In genomic region chr7:140023728-140024127, GRCh38 we compare ENCODE assay signal across 20 cellular contexts. TPM values are rescaled to one million over a fixed set of nuclear protein-coding genes. Genes with fewer than 3 reads are reported as not detected.
A peak's percentile ranks its signal among the peaks of the same experiment; 100 is the strongest.
DNase-seq lines count a peak whose midpoint lies in the region; ATAC-seq, FAIRE-seq and TF ChIP-seq lines count a peak whose summit lies in the region.
"Had no signal": no experiment of that assay in that cellular context is flagged by ENCODE, and none has a peak within 500 bp of the region (broad histone marks: within the 10 kb centered on the region; RNA-seq: fewer than 3 reads in every experiment).

No MANE protein-coding gene starts in this region.

- no peak overlapping the region for H3K14ac ChIP-seq in H1 (ENCODE audit: insufficient read length)

- H3K36me3 Mint-ChIP-seq in MCF 10A (ENCODE audit: insufficient read depth, unreplicated experiment) (peaks cover 36% of the 10 kb centered on the region), IgD-negative memory B cell (peaks cover 5% of the 10 kb centered on the region)
- peaks cover 50 to 59% of the 10 kb centered on the region in 2 donors for H3K36me3 Mint-ChIP-seq in stimulated activated naive B cell treated with anti-CD40 and anti-IgM and Interleukin-4, amounts not matched to agents 10 μg/mL and 1 μg/mL and 100 μg/mL, for 72 hours

- H4K20me1 ChIP-seq in mammary epithelial cell (ENCODE audit: insufficient read depth, low read length) = no peaks in the 10 kb centered on the region
- no peaks in the 10 kb centered on the region for H4K20me1 ChIP-seq in H1 (replicated peaks in 1 of 2; ENCODE audit: control insufficient read depth in 1 of 2, insufficient read depth in 2 of 2, low read length in 2 of 2)
- H4K20me1 ChIP-seq in PC-9 (ENCODE audit: insufficient read depth) = no peaks in the 10 kb centered on the region

- no peak overlapping the region for H2BK20ac ChIP-seq in H1 (ENCODE audit: low read length)

- H4K8ac ChIP-seq in H1 (ENCODE audit: extremely low read depth, insufficient read depth, low read length) = no peak overlapping the region; the same call in 1 of the 2 replicates

- H3K4me1 ChIP-seq in mammary epithelial cell (ENCODE audit: insufficient read depth, low read length) (no peaks in the 10 kb centered on the region), H1 (replicated peaks in 1 of 4; ENCODE audit: control insufficient read depth in 3 of 4, insufficient read depth in 4 of 4, low read length in 3 of 4) (no peaks in the 10 kb centered on the region), PC-9 (replicated peaks; ENCODE audit: insufficient read depth) (no peaks in the 10 kb centered on the region)

- no peak overlapping the region for H4K91ac ChIP-seq in H1 (replicated peaks; ENCODE audit: insufficient read length, low read length)

- H3K27ac Mint-ChIP-seq in MCF 10A (ENCODE audit: low read depth, unreplicated experiment) (no peak overlapping the region), IgD-negative memory B cell (peak overlapping the region in 2 of 3 donors; percentile 42 to 47)
- H3K27ac Mint-ChIP-seq in stimulated activated naive B cell treated with anti-CD40 and anti-IgM and Interleukin-4, amounts not matched to agents 10 μg/mL and 1 μg/mL and 100 μg/mL, for 72 hours = peak overlapping the region; percentile 65

- H3K27me3 ChIP-seq in mammary epithelial cell (ENCODE audit: insufficient read depth, low read length) = no peaks in the 10 kb centered on the region
- H3K27me3 ChIP-seq in H1 (replicated peaks in 1 of 4; ENCODE audit: control insufficient read depth in 3 of 4, extremely low read depth in 1 of 4, insufficient read depth in 3 of 4, low read length in 3 of 4) = no peaks in the 10 kb centered on the region
- H3K27me3 ChIP-seq in PC-9 (ENCODE audit: insufficient read depth, low read depth) = no peaks in the 10 kb centered on the region

- H3K9me3 Mint-ChIP-seq in MCF 10A (ENCODE audit: unreplicated experiment) (no peaks in the 10 kb centered on the region), IgD-negative memory B cell (no peaks in the 10 kb centered on the region)
- no peaks in the 10 kb centered on the region for H3K9me3 Mint-ChIP-seq in stimulated activated naive B cell treated with anti-CD40 and anti-IgM and Interleukin-4, amounts not matched to agents 10 μg/mL and 1 μg/mL and 100 μg/mL, for 72 hours
- H3K9me3 Mint-ChIP-seq: CD4-positive, alpha-beta memory T cell had no signal

- TF ChIP-seq EP300 in H1 (IDR thresholded peaks at IDR 0.05; ENCODE audit: borderline replicate concordance in 1 of 2, low read depth in 2 of 2, low read length in 2 of 2) = no peak

- H2BK120ac ChIP-seq in H1 (replicated peaks; ENCODE audit: low read depth, low read length) = no peak overlapping the region

- H2BK5ac ChIP-seq in H1 (ENCODE audit: low read depth, low read length) = peak overlapping the region; percentile 13; the same call in 1 of the 2 replicates

- H3K4me3 ChIP-seq in mammary epithelial cell (replicated peaks in 1 of 3; ENCODE audit: insufficient read depth in 1 of 3, low read depth in 2 of 3, low read length in 3 of 3) (no peak overlapping the region), H1 (ENCODE audit: extremely low read depth in 1 of 4, insufficient read depth in 2 of 4, low read depth in 3 of 4, low read length in 4 of 4) (no peak overlapping the region), PC-9 (no peak overlapping the region)

- whole genome bisulfite sequencing in mammary epithelial cell (ENCODE audit: low coverage, missing lambda C conversion rate) = 82% methylated on average over 5 of the region's 6 CpGs
- WGBS in H1 (ENCODE audit: extremely low coverage in 1 of 2, insufficient coverage in 1 of 2, insufficient read length in 1 of 2, insufficient replicate concordance in 2 of 2, low coverage in 1 of 2, low lambda C conversion rate in 2 of 2, missing lambda C conversion rate in 1 of 2), 2 experiments = 87% methylated on average over 6 of the region's 6 CpGs; no CpG with 5 or more reads in 1 of the 2 experiments

- H3K27me3 Mint-ChIP-seq in MCF 10A (ENCODE audit: insufficient read depth, unreplicated experiment) = no peaks in the 10 kb centered on the region
- H3K27me3 Mint-ChIP-seq in IgD-negative memory B cell = no peaks in the 10 kb centered on the region
- H3K27me3 Mint-ChIP-seq in stimulated activated naive B cell treated with anti-CD40 and anti-IgM and Interleukin-4, amounts not matched to agents 10 μg/mL and 1 μg/mL and 100 μg/mL, for 72 hours = no peaks in the 10 kb centered on the region
- H3K27me3 Mint-ChIP-seq: CD4-positive, alpha-beta memory T cell had no signal

- H3K9me3 ChIP-seq in mammary epithelial cell (replicated peaks; ENCODE audit: insufficient read depth, low read length) (no peaks in the 10 kb centered on the region), H1 (ENCODE audit: insufficient read depth in 2 of 2, low read depth in 1 of 2, low read length in 1 of 2) (no peaks in the 10 kb centered on the region), PC-9 (ENCODE audit: insufficient read depth, low read depth) (no peaks in the 10 kb centered on the region)

- no peak overlapping the region for H4K5ac ChIP-seq in H1 (ENCODE audit: insufficient read length, low read depth, low read length)

- no peak for FAIRE-seq in H1 (lab: Jason Lieb, UNC)
- FAIRE-seq: G401.6, GM12892 had no signal

- dilution Hi-C loops in mammary epithelial cell (cut with HindIII; ENCODE audit: low sequenced_read_pairs) = no loop called here

- DNase-seq in MCF 10A (ENCODE audit: unreplicated experiment) (no peak), mammary epithelial cell (no peak), H1 (ENCODE audit: low read depth in 1 of 2, low spot score in 2 of 2) (no peak), PC-9 (no peak), pons (ENCODE audit: low spot score) (no peak)
- no peak for DNase-seq in stimulated activated naive B cell treated with anti-CD40 and anti-IgM and Interleukin-4, amounts not matched to agents 10 μg/mL and 1 μg/mL and 100 μg/mL, for 72 hours
- DNase-seq: CD4-positive, alpha-beta memory T cell; DMS153; GOT3; KG1; NCI-H1105; NCI-H146; NCI-H2227 treated with DMSO at 0.1 percent for 48 hours; NCI-H510A treated with DMSO at 0.1 percent for 48 hours; NCI-H748 treated with DMSO at 0.1 percent for 48 hours; Right ventricle myocardium superior had no signal

- no peak for TF ChIP-seq RAD21 in H1 (IDR thresholded peaks at IDR 0.05 in 1 of 2, conservative IDR thresholded peaks at IDR 0.05 in 1 of 2; ENCODE audit: low read depth in 2 of 2, low read length in 2 of 2)

- H2BK15ac ChIP-seq in H1 (ENCODE audit: low read length) = no peak overlapping the region

- H3K36me3 ChIP-seq in mammary epithelial cell (ENCODE audit: insufficient read depth, low read length) = no peaks in the 10 kb centered on the region
- no peaks in the 10 kb centered on the region for H3K36me3 ChIP-seq in H1 (ENCODE audit: control insufficient read depth in 2 of 4, insufficient read depth in 4 of 4, low read length in 3 of 4)
- no peaks in the 10 kb centered on the region for H3K36me3 ChIP-seq in PC-9 (ENCODE audit: low read depth)

- H3K56ac ChIP-seq in H1 (replicated peaks; ENCODE audit: insufficient read length, low read depth, low read length) = no peak overlapping the region

- H3K79me2 ChIP-seq in mammary epithelial cell (ENCODE audit: insufficient read depth, low read length) (no peaks in the 10 kb centered on the region), H1 (ENCODE audit: control insufficient read depth in 1 of 2, insufficient read depth in 2 of 2, low read length in 2 of 2) (no peaks in the 10 kb centered on the region), PC-9 (ENCODE audit: low read depth) (no peaks in the 10 kb centered on the region)

- no peaks in the 10 kb centered on the region for H3K4me1 Mint-ChIP-seq in MCF 10A (ENCODE audit: insufficient read depth, unreplicated experiment)
- H3K4me1 Mint-ChIP-seq in IgD-negative memory B cell = no peaks in the 10 kb centered on the region
- peaks cover 0 to 8% of the 10 kb centered on the region in 2 donors for H3K4me1 Mint-ChIP-seq in stimulated activated naive B cell treated with anti-CD40 and anti-IgM and Interleukin-4, amounts not matched to agents 10 μg/mL and 1 μg/mL and 100 μg/mL, for 72 hours

- H3K27ac ChIP-seq in mammary epithelial cell (ENCODE audit: insufficient read depth, low read depth, low read length) = no peak overlapping the region
- H3K27ac ChIP-seq in H1 (ENCODE audit: low read depth, low read length) = no peak overlapping the region
- no peak overlapping the region for H3K27ac ChIP-seq in PC-9

- H3K79me1 ChIP-seq in H1 (ENCODE audit: low read depth, low read length) = 0 out of 2 replicates have a peak, but pooled peaks cover 2% of the 10 kb centered on the region

- H3K9ac ChIP-seq in mammary epithelial cell (ENCODE audit: insufficient read depth, low read length) (no peak overlapping the region), H1 (replicated peaks in 1 of 4; ENCODE audit: extremely low read depth in 1 of 4, low read depth in 3 of 4, low read length in 3 of 4) (no peak overlapping the region)

- no peak overlapping the region for H2AK5ac ChIP-seq in H1 (ENCODE audit: low read depth, low read length)

- no peak overlapping the region for H3K4ac ChIP-seq in H1 (replicated peaks; ENCODE audit: insufficient read length, low read depth, low read length)

- H3K23me2 ChIP-seq in H1 (ENCODE audit: low read depth, low read length) = no peaks in the 10 kb centered on the region

- H3K4me3 Mint-ChIP-seq in MCF 10A (ENCODE audit: unreplicated experiment) (no peak overlapping the region), IgD-negative memory B cell (no peak overlapping the region)
- H3K4me3 Mint-ChIP-seq in stimulated activated naive B cell treated with anti-CD40 and anti-IgM and Interleukin-4, amounts not matched to agents 10 μg/mL and 1 μg/mL and 100 μg/mL, for 72 hours = no peak overlapping the region

- in situ Hi-C loops in mammary epithelial cell (cut with MboI; ENCODE audit: low sequenced_read_pairs in 2 of 2) = no loop called here

- intact Hi-C loops in MCF 10A (cut with micrococcal nuclease) = no loop called here
- intact Hi-C loops in mammary epithelial cell (cut with micrococcal nuclease) = no loop called here
- intact Hi-C loops in PC-9 (cut with micrococcal nuclease; ENCODE audit: unreplicated experiment) = no loop called here

- H3K9me2 ChIP-seq in PC-9 (ENCODE audit: insufficient read depth) = no peaks in the 10 kb centered on the region

- BruUV-seq in MCF 10A (replicated peaks; lab: Mats Ljungman, UMichigan) (TSS peak; percentile 48), mammary epithelial cell (replicated peaks; lab: Mats Ljungman, UMichigan) (no TSS peak), PC-9 (replicated peaks; lab: Mats Ljungman, UMichigan) (no TSS peak)

- no peak for TF ChIP-seq POLR2A in H1 (IDR thresholded peaks at IDR 0.05; ENCODE audit: control extremely low read depth in 1 of 2, low read depth in 2 of 2, low read length in 2 of 2)

- POLR2A ChIA-PET in MCF 10A (lab: Yijun Ruan, JAX) = no interaction called here
- POLR2A ChIA-PET in H1 (lab: Charles Lee; ENCODE audit: partially characterized antibody) = no interaction called here
- POLR2A ChIA-PET in PC-9 (lab: Charles Lee; ENCODE audit: unreplicated experiment) = no interaction called here

- TF ChIP-seq CTCF in MCF 10A (IDR thresholded peaks at IDR 0.05; ENCODE audit: unreplicated experiment) = no peak
- no peak for TF ChIP-seq CTCF in mammary epithelial cell (conservative IDR thresholded peaks at IDR 0.05 in 1 of 2, IDR thresholded peaks at IDR 0.05 in 1 of 2; ENCODE audit: extremely low read depth in 1 of 2, insufficient read depth in 1 of 2, low read depth in 1 of 2, low read length in 2 of 2)
- TF ChIP-seq CTCF in H1 (IDR thresholded peaks at IDR 0.05; ENCODE audit: control extremely low read depth in 1 of 3, insufficient read depth in 1 of 3, low read depth in 1 of 3, low read length in 3 of 3) = no peak
- no peak for TF ChIP-seq CTCF in PC-9 (conservative IDR thresholded peaks at IDR 0.05)

- ATAC-seq in stimulated activated naive B cell treated with anti-CD40 and anti-IgM and Interleukin-4, amounts not matched to agents 10 μg/mL and 1 μg/mL and 100 μg/mL, for 72 hours (replicated peaks) = no peak
- ATAC-seq: HCT116 had no signal

- H2AFZ ChIP-seq in mammary epithelial cell (ENCODE audit: low read depth, low read length) (no peak overlapping the region), H1 (ENCODE audit: low read length) (no peak overlapping the region), PC-9 (no peak overlapping the region)

- H3F3A ChIP-seq in PC-9 (ENCODE audit: insufficient read depth, low read depth) = no peaks in the 10 kb centered on the region; the same call in 1 of the 2 replicates

- CTCF ChIA-PET in MCF 10A (lab: Yijun Ruan, JAX) = no interaction called here
- CTCF ChIA-PET in mammary epithelial cell (lab: Charles Lee; ENCODE audit: low non-redundant PET) = no interaction called here
- CTCF ChIA-PET in H1 (lab: Charles Lee; ENCODE audit: partially characterized antibody) = interaction anchor here (0.6 to 0.8 kb wide), 3 partner anchors 18 to 423 kb away, joined by 3 read pairs; no protein-coding TSS in a partner anchor
- CTCF ChIA-PET in PC-9 (lab: Charles Lee) = no interaction called here

- H3K4me2 ChIP-seq in mammary epithelial cell (ENCODE audit: insufficient read depth, low read depth, low read length) (no peak overlapping the region), H1 (ENCODE audit: insufficient read depth in 1 of 2, low read depth in 2 of 2, low read length in 2 of 2) (no peak overlapping the region), PC-9 (no peak overlapping the region)

- H3K18ac ChIP-seq in H1 (ENCODE audit: extremely low read depth, low read length) = no peak overlapping the region

- H3K23ac ChIP-seq in H1 (ENCODE audit: insufficient read length) = no peak overlapping the region

- no peak overlapping the region for H2BK12ac ChIP-seq in H1 (ENCODE audit: low read depth, low read length)

RNA-seq across cellular contexts. Expression of gene PARP12, which starts 39.0 kb away (rescaled TPM):
- 35.0 and 41.4 TPM in 2 replicates for total RNA-seq in MCF 10A (2022)
- total RNA-seq in mammary epithelial cell = 10 to 100 TPM; 16.0 to 19.3 TPM
- 13.7 TPM for polyA plus RNA-seq in mammary epithelial cell
- 21.9 TPM for polyA minus RNA-seq in mammary epithelial cell
- polyA plus RNA-seq in IgD-negative memory B cell = 30.8 TPM
- 9.0 and 10.6 TPM in 2 replicates for total RNA-seq in H1 (2021; fragmentation: NEBNext Ultra II Directional; extraction: Animal tissue kit (Norgen Biotek cat#: 25700))
- 19.4 and 21.5 TPM in 2 replicates for polyA plus RNA-seq in H1 (2011; rRNA removed)
- 15.6 TPM for polyA plus RNA-seq in H1 (2011; cell fraction: cytosol; rRNA removed)
- 29.0 TPM for polyA plus RNA-seq in H1 (2011; cell fraction: nucleus; rRNA removed)
- 9.9 to 13.6 TPM (median 12.0 TPM) in 4 replicates for polyA plus RNA-seq in H1 (2012, experiment 1 of 2)
- polyA plus RNA-seq in H1 (2012, experiment 2 of 2) = 7.7 TPM
- 5.4 TPM for polyA plus RNA-seq in H1 (2013, experiment 1 of 2)
- 5.1 TPM for polyA plus RNA-seq in H1 (2013, experiment 2 of 2)
- 14.6 and 21.4 TPM in 2 replicates for polyA minus RNA-seq in H1 (2011; rRNA and poly(A)+ RNA removed)
- polyA minus RNA-seq in H1 (2011; cell fraction: cytosol; rRNA and poly(A)+ RNA removed) = 12.9 TPM
- 12.8 TPM for polyA minus RNA-seq in H1 (2011; cell fraction: nucleus; rRNA and poly(A)+ RNA removed)
- total RNA-seq in PC-9 (2021) = 32.4 and 37.7 TPM in 2 replicates
